In genomic region chr7:99562832-99563231, GRCh38 we compare ENCODE assay signal across 9 cellular contexts. TPM values are rescaled to one million over a fixed set of nuclear protein-coding genes. Genes with fewer than 3 reads are reported as not detected.
DNase-seq lines count a peak whose midpoint lies in the region; ATAC-seq and TF ChIP-seq lines count a peak whose summit lies in the region.
"Had no signal": no experiment of that assay in that cellular context is flagged by ENCODE, and none has a peak within 500 bp of the region (broad histone marks: within the 10 kb centered on the region; RNA-seq: fewer than 3 reads in every experiment).

No MANE protein-coding gene starts in this region.

- no peaks in the 10 kb centered on the region for H3K27me3 Mint-ChIP-seq in activated CD4-positive, alpha-beta memory T cell treated with anti-CD3 and anti-CD28 coated beads, Interleukin-2, amount 10 ng/mL, durations not matched to agents 7 days and 5 days

- no peak overlapping the region for H3K4me3 Mint-ChIP-seq in activated CD4-positive, alpha-beta memory T cell treated with anti-CD3 and anti-CD28 coated beads, Interleukin-2, amount 10 ng/mL, durations not matched to agents 7 days and 5 days

- DNase-seq in NOMO-1 treated with DMSO at 0.1 percent for 48 hours (lab: John Stamatoyannopoulos, UW; ENCODE audit: unreplicated experiment) (peak; percentile 10), NOMO-1 (lab: John Stamatoyannopoulos, UW; ENCODE audit: unreplicated experiment in 2 of 2) (no peak), fibroblast of pulmonary artery (ENCODE audit: low read depth) (peak; percentile 97), SKM-1 (lab: John Stamatoyannopoulos, UW; ENCODE audit: unreplicated experiment) (no peak)
- DNase-seq in activated CD4-positive, alpha-beta memory T cell treated with anti-CD3 and anti-CD28 coated beads, Interleukin-2, amount 10 ng/mL, durations not matched to agents 7 days and 5 days, result peak; percentile 50
- peak; percentile 33 for DNase-seq in stimulated activated CD4-positive, alpha-beta T cell treated with anti-CD3 and anti-CD28 coated beads, Interleukin-2, amount 100 ng/mL, for 4 hours (ENCODE audit: low read depth)

- H3K4me1 Mint-ChIP-seq in activated CD4-positive, alpha-beta memory T cell treated with anti-CD3 and anti-CD28 coated beads, Interleukin-2, amount 10 ng/mL, durations not matched to agents 7 days and 5 days, result peaks cover 44% of the 10 kb centered on the region

- no peak for TF ChIP-seq CTCF in fibroblast of pulmonary artery (IDR thresholded peaks at IDR 0.05; ENCODE audit: low read length, missing control alignments)

- H3K36me3 Mint-ChIP-seq in activated CD4-positive, alpha-beta memory T cell treated with anti-CD3 and anti-CD28 coated beads, Interleukin-2, amount 10 ng/mL, durations not matched to agents 7 days and 5 days (ENCODE audit: low read depth), result peaks cover 69% of the 10 kb centered on the region

- H3K9me3 Mint-ChIP-seq in activated CD4-positive, alpha-beta memory T cell treated with anti-CD3 and anti-CD28 coated beads, Interleukin-2, amount 10 ng/mL, durations not matched to agents 7 days and 5 days, result no peaks in the 10 kb centered on the region

- POLR2A ChIA-PET in activated CD4-positive, alpha-beta memory T cell treated with anti-CD3 and anti-CD28 coated beads, Interleukin-2, amount 10 ng/mL, durations not matched to agents 7 days and 5 days (lab: Charles Lee), result interaction anchor here (1.7 to 2.1 kb wide), 2 partner anchors 9 to 63 kb away, joined by 6 to 7 read pairs; partner anchors contain the start of gene ZNF394

- CTCF ChIA-PET in activated CD4-positive, alpha-beta memory T cell treated with anti-CD3 and anti-CD28 coated beads, Interleukin-2, amount 10 ng/mL, durations not matched to agents 7 days and 5 days (lab: Charles Lee), result no interaction called here

- H3K4me3 ChIP-seq in fibroblast of pulmonary artery (replicated peaks; ENCODE audit: low read depth, low read length), result no peak overlapping the region
- H3K4me3 ChIP-seq: BLaER1 treated with 17β-estradiol and CSF1 and Interleukin-3, amounts not matched to agents 10 nM and 100 nM had no signal

- peak overlapping the region; percentile 27 for H3K27ac Mint-ChIP-seq in activated CD4-positive, alpha-beta memory T cell treated with anti-CD3 and anti-CD28 coated beads, Interleukin-2, amount 10 ng/mL, durations not matched to agents 7 days and 5 days

- ATAC-seq in GM19397 (IDR thresholded peaks at IDR 0.05; ENCODE audit: unreplicated experiment), result no peak
- no peak for ATAC-seq in HG03432 (IDR thresholded peaks at IDR 0.05; ENCODE audit: unreplicated experiment)

RNA-seq across cellular contexts. Expression of gene ZNF655, which starts 4.4 kb away (rescaled TPM):
- 100 to 1,000 TPM; 102 to 103 TPM for total RNA-seq in activated CD4-positive, alpha-beta memory T cell treated with anti-CD3 and anti-CD28 coated beads, Interleukin-2, amount 10 ng/mL, durations not matched to agents 7 days and 5 days

RNA-seq across cellular contexts. Expression of gene FAM200A, which starts 10.9 kb away (rescaled TPM):
- 1 to 10 TPM; 5.0 to 5.1 TPM for total RNA-seq in activated CD4-positive, alpha-beta memory T cell treated with anti-CD3 and anti-CD28 coated beads, Interleukin-2, amount 10 ng/mL, durations not matched to agents 7 days and 5 days

RNA-seq across cellular contexts. Expression of gene TMEM225B, which starts 35.2 kb away (rescaled TPM):
- 1 to 10 TPM; 1.3 to 1.9 TPM for total RNA-seq in activated CD4-positive, alpha-beta memory T cell treated with anti-CD3 and anti-CD28 coated beads, Interleukin-2, amount 10 ng/mL, durations not matched to agents 7 days and 5 days

RNA-seq across cellular contexts. Expression of gene ZSCAN25, which starts 53.9 kb away (rescaled TPM):
- 10 to 100 TPM; 27.7 TPM for total RNA-seq in activated CD4-positive, alpha-beta memory T cell treated with anti-CD3 and anti-CD28 coated beads, Interleukin-2, amount 10 ng/mL, durations not matched to agents 7 days and 5 days

RNA-seq across cellular contexts. Expression of gene ZKSCAN5, which starts 58.4 kb away (rescaled TPM):
- total RNA-seq in activated CD4-positive, alpha-beta memory T cell treated with anti-CD3 and anti-CD28 coated beads, Interleukin-2, amount 10 ng/mL, durations not matched to agents 7 days and 5 days, result 10 to 100 TPM; 12.0 to 12.2 TPM

Comparison
In these comparisons a context has a peak if more than half of its experiments do, and no peak if none do; other contexts are left out.
1. DNase-seq: peak in NOMO-1 treated with DMSO at 0.1 percent for 48 hours (single experiment), activated CD4-positive, alpha-beta memory T cell treated with anti-CD3 and anti-CD28 coated beads, Interleukin-2, amount 10 ng/mL, durations not matched to agents 7 days and 5 days (single experiment), fibroblast of pulmonary artery (single experiment) and stimulated activated CD4-positive, alpha-beta T cell treated with anti-CD3 and anti-CD28 coated beads, Interleukin-2, amount 100 ng/mL, for 4 hours (single experiment); none in NOMO-1 (0 of 2) and SKM-1 (single experiment).